In the genomic region with DNA sequence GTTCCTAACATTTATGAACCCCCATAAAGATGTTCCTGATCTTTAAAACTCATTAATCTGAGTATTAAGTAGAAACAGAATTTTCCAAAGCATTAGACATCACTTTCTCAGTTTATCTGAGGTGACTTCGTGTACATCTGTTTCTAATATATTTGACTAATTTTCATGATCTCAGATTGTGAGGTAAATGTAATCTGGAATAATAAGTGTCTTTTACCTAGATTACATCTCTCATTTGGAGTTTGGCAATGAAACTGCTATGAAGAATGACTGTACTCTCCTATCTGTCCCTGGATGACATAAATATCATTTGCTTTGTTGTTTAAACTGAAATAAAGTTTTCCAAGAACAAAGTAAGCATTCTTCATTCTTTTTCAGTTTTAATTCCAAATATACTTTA, we compare ENCODE assay signal across 23 cellular contexts.
"Had no signal": no experiment of that assay in that cellular context is flagged by ENCODE, and none has a peak within 500 bp of the region (broad histone marks: within the 10 kb centered on the region; RNA-seq: fewer than 3 reads in every experiment).

No MANE protein-coding gene starts in this region.

- H3K4me1 ChIP-seq: colonic mucosa, esophagus muscularis mucosa, foreskin keratinocyte, gastroesophageal sphincter, lower lobe of right lung had no signal

- H3K9me3 ChIP-seq: colonic mucosa, esophagus muscularis mucosa, gastroesophageal sphincter, heart right ventricle, left lung, lower lobe of right lung, mucosa of descending colon had no signal

- FAIRE-seq: endometrium, islet of Langerhans, keratinocyte had no signal

- ATAC-seq: effector memory CD8-positive, alpha-beta T cell; foreskin keratinocyte; gastroesophageal sphincter; heart right ventricle; left cardiac atrium; left lung; left ventricle myocardium superior; lower lobe of right lung; mucosa of descending colon; naive thymus-derived CD8-positive, alpha-beta T cell had no signal

- H3K4me3 ChIP-seq: colonic mucosa, esophagus muscularis mucosa, gastroesophageal sphincter, heart right ventricle, left lung, lower lobe of right lung, mucosa of descending colon had no signal

- H3K36me3 ChIP-seq: colonic mucosa, left lung, lower lobe of right lung had no signal

- H3K27me3 ChIP-seq: colonic mucosa, esophagus muscularis mucosa, foreskin keratinocyte, gastroesophageal sphincter, heart right ventricle, left lung had no signal

- H3K27ac ChIP-seq: colonic mucosa, esophagus muscularis mucosa, foreskin keratinocyte, gastroesophageal sphincter, left lung had no signal

- DNase-seq: colonic mucosa; cortex of kidney; effector CD8-positive, alpha-beta T cell; effector memory CD8-positive, alpha-beta T cell; endodermal cell; foreskin keratinocyte; glutamatergic neuron; head of caudate nucleus; heart right ventricle; hippocampal formation; left cardiac atrium; left lung; left ventricle myocardium superior; lower lobe of right lung; mesenchymal stem cell; mucosa of descending colon; naive B cell; naive thymus-derived CD8-positive, alpha-beta T cell had no signal
